Comparison of ENCODE assay signal across 15 cellular contexts in the genomic region with DNA sequence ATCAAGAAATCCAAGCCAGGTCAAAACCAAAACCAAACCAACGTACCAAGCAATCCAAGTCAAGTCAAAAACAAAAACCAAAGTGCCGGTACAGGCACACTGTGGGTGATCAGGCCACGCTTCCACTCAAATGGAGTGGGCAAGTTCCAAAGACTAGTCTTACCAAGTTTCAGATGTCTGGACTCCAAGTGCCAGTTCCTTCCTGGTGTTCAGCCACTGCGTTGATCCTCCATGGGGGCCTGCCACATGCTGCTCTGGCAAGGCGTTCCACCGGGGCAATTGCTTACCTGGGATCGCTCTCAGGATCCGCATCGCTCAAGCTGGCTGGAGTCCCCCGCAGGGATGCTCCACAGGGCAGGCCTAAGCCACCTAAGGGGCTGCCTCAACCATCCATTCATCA. TPM values are rescaled to one million over a fixed set of nuclear protein-coding genes. Genes with fewer than 3 reads are reported as not detected.
DNase-seq lines count a peak whose midpoint lies in the region; ATAC-seq and TF ChIP-seq lines count a peak whose summit lies in the region.
"Not testable (repeated sequence)": the region's sequence is repeated elsewhere in the genome, so short reads cannot be mapped to it uniquely, and the experiment has no call there.
"Had no signal": no experiment of that assay in that cellular context is flagged by ENCODE, and none has a peak within 500 bp of the region (broad histone marks: within the 10 kb centered on the region; RNA-seq: fewer than 3 reads in every experiment).

No MANE protein-coding gene starts in this region.

- H3K27ac Mint-ChIP-seq in CD4-positive, alpha-beta T cell, result not testable (repeated sequence)
- peak overlapping the region; percentile 73 for H3K27ac Mint-ChIP-seq in activated B cell treated with CpG ODN at 0.5 μM for 24 hours
- H3K27ac Mint-ChIP-seq in activated naive CD4-positive, alpha-beta T cell treated with anti-CD3 and anti-CD28 coated beads, Interleukin-2, amount 50 U/mL, for 24 hours, result peak overlapping the region; percentile 24
- peak overlapping the region; percentile 87 for H3K27ac Mint-ChIP-seq in dendritic cell treated with granulocyte-macrophage colony-stimulating factor and Interleukin-4, amounts not matched to agents 40 ng/mL and 50 ng/mL, for 4 days
- peak overlapping the region; percentile 70 for H3K27ac Mint-ChIP-seq in memory B cell
- peak overlapping the region; percentile 88 for H3K27ac Mint-ChIP-seq in stimulated activated memory B cell treated with anti-CD40 and anti-IgM and Interleukin-4, amounts not matched to agents 10 μg/mL and 1 μg/mL and 100 μg/mL, for 72 hours

- peak overlapping the region; percentile 65 for H3K4me3 Mint-ChIP-seq in CD4-positive, alpha-beta T cell
- not testable (repeated sequence) for H3K4me3 Mint-ChIP-seq in activated B cell treated with CpG ODN at 0.5 μM for 24 hours; dendritic cell treated with granulocyte-macrophage colony-stimulating factor and Interleukin-4, amounts not matched to agents 40 ng/mL and 50 ng/mL, for 4 days; memory B cell; stimulated activated memory B cell treated with anti-CD40 and anti-IgM and Interleukin-4, amounts not matched to agents 10 μg/mL and 1 μg/mL and 100 μg/mL, for 72 hours
- peak overlapping the region; percentile 49 for H3K4me3 Mint-ChIP-seq in activated naive CD4-positive, alpha-beta T cell treated with anti-CD3 and anti-CD28 coated beads, Interleukin-2, amount 50 U/mL, for 24 hours

- POLR2A ChIA-PET in CD4-positive, alpha-beta T cell (lab: Charles Lee), result interaction anchor here (2.7 kb wide), 1 partner anchor 22 kb away, joined by 16 read pairs; a partner anchor contains a TSS
- POLR2A ChIA-PET in activated B cell treated with CpG ODN at 0.5 μM for 24 hours (lab: Charles Lee), result not testable (repeated sequence)

- not testable (repeated sequence) for H3K9me3 Mint-ChIP-seq in CD4-positive, alpha-beta T cell; activated B cell treated with CpG ODN at 0.5 μM for 24 hours; activated naive CD4-positive, alpha-beta T cell treated with anti-CD3 and anti-CD28 coated beads, Interleukin-2, amount 50 U/mL, for 24 hours; dendritic cell treated with granulocyte-macrophage colony-stimulating factor and Interleukin-4, amounts not matched to agents 40 ng/mL and 50 ng/mL, for 4 days; memory B cell; stimulated activated memory B cell treated with anti-CD40 and anti-IgM and Interleukin-4, amounts not matched to agents 10 μg/mL and 1 μg/mL and 100 μg/mL, for 72 hours

- not testable (repeated sequence) for TF ChIP-seq CTCF in CD4-positive, alpha-beta T cell (IDR thresholded peaks at IDR 0.05); activated B cell treated with CpG ODN at 0.5 μM for 24 hours (IDR thresholded peaks at IDR 0.05)

- not testable (repeated sequence) for ATAC-seq in CD4-positive, alpha-beta T cell (ENCODE audit: poor library complexity); activated B cell treated with CpG ODN at 0.5 μM for 24 hours (ENCODE audit: low read depth); memory B cell (ENCODE audit: low read depth); stimulated activated memory B cell treated with anti-CD40 and anti-IgM and Interleukin-4, amounts not matched to agents 10 μg/mL and 1 μg/mL and 100 μg/mL, for 72 hours

- not testable (repeated sequence) for H3K36me3 Mint-ChIP-seq in CD4-positive, alpha-beta T cell (ENCODE audit: low read depth); activated B cell treated with CpG ODN at 0.5 μM for 24 hours (ENCODE audit: low read depth); activated naive CD4-positive, alpha-beta T cell treated with anti-CD3 and anti-CD28 coated beads, Interleukin-2, amount 50 U/mL, for 24 hours; dendritic cell treated with granulocyte-macrophage colony-stimulating factor and Interleukin-4, amounts not matched to agents 40 ng/mL and 50 ng/mL, for 4 days (ENCODE audit: low read depth); memory B cell; stimulated activated memory B cell treated with anti-CD40 and anti-IgM and Interleukin-4, amounts not matched to agents 10 μg/mL and 1 μg/mL and 100 μg/mL, for 72 hours

- not testable (repeated sequence) for H3K9me3 ChIP-seq in CD4-positive, alpha-beta T cell (ENCODE audit: control insufficient read depth, low read length)

- not testable (repeated sequence) for H3K27me3 Mint-ChIP-seq in CD4-positive, alpha-beta T cell; activated B cell treated with CpG ODN at 0.5 μM for 24 hours; activated naive CD4-positive, alpha-beta T cell treated with anti-CD3 and anti-CD28 coated beads, Interleukin-2, amount 50 U/mL, for 24 hours; dendritic cell treated with granulocyte-macrophage colony-stimulating factor and Interleukin-4, amounts not matched to agents 40 ng/mL and 50 ng/mL, for 4 days; memory B cell; stimulated activated memory B cell treated with anti-CD40 and anti-IgM and Interleukin-4, amounts not matched to agents 10 μg/mL and 1 μg/mL and 100 μg/mL, for 72 hours

- not testable (repeated sequence) for H3K27ac ChIP-seq in CD4-positive, alpha-beta T cell (ENCODE audit: low read depth, low read length)

- CTCF ChIA-PET in CD4-positive, alpha-beta T cell (lab: Charles Lee), result not testable (repeated sequence)
- CTCF ChIA-PET in activated B cell treated with CpG ODN at 0.5 μM for 24 hours (lab: Charles Lee), result interaction anchor here (3.6 kb wide), 1 partner anchor 22 kb away, joined by 29 read pairs; a partner anchor contains a TSS

- H3K27me3 ChIP-seq in CD4-positive, alpha-beta T cell (ENCODE audit: control insufficient read depth, insufficient read depth, low read length), result not testable (repeated sequence)

- intact Hi-C loops in CD4-positive, alpha-beta T cell (cut with DNase I, micrococcal nuclease); activated B cell treated with CpG ODN at 0.5 μM for 24 hours (cut with micrococcal nuclease); dendritic cell treated with granulocyte-macrophage colony-stimulating factor and Interleukin-4, amounts not matched to agents 40 ng/mL and 50 ng/mL, for 4 days (cut with micrococcal nuclease): not testable (repeated sequence)

- not testable (repeated sequence) for DNase-seq in CD4-positive, alpha-beta T cell; activated B cell treated with CpG ODN at 0.5 μM for 24 hours; memory B cell (ENCODE audit: low spot score in 2 of 2)

- peaks cover 19% of the 10 kb centered on the region for H3K4me1 Mint-ChIP-seq in CD4-positive, alpha-beta T cell (ENCODE audit: low read depth)
- H3K4me1 Mint-ChIP-seq in activated B cell treated with CpG ODN at 0.5 μM for 24 hours, result peaks cover 28% of the 10 kb centered on the region
- peaks cover 14% of the 10 kb centered on the region for H3K4me1 Mint-ChIP-seq in activated naive CD4-positive, alpha-beta T cell treated with anti-CD3 and anti-CD28 coated beads, Interleukin-2, amount 50 U/mL, for 24 hours
- peaks cover 40% of the 10 kb centered on the region for H3K4me1 Mint-ChIP-seq in dendritic cell treated with granulocyte-macrophage colony-stimulating factor and Interleukin-4, amounts not matched to agents 40 ng/mL and 50 ng/mL, for 4 days (ENCODE audit: low read depth)
- H3K4me1 Mint-ChIP-seq in memory B cell, result peaks cover 12% of the 10 kb centered on the region
- peaks cover 40% of the 10 kb centered on the region for H3K4me1 Mint-ChIP-seq in stimulated activated memory B cell treated with anti-CD40 and anti-IgM and Interleukin-4, amounts not matched to agents 10 μg/mL and 1 μg/mL and 100 μg/mL, for 72 hours

RNA-seq across cellular contexts. Expression of a gene that starts 6.4 kb away (rescaled TPM):
- total RNA-seq in CD4-positive, alpha-beta T cell, result 10 to 100 TPM; 11.9 to 13.9 TPM
- total RNA-seq in activated B cell treated with CpG ODN at 0.5 μM for 24 hours, result 16.4 and 17.9 TPM in 2 replicates

RNA-seq across cellular contexts. Expression of a gene that starts 22.3 kb away (rescaled TPM):
- total RNA-seq in CD4-positive, alpha-beta T cell, result 10 to 100 TPM; 45.1 to 51.5 TPM
- total RNA-seq in activated B cell treated with CpG ODN at 0.5 μM for 24 hours, result 41.8 and 42.0 TPM in 2 replicates

RNA-seq across cellular contexts. Expression of a gene that starts 46.5 kb away (rescaled TPM):
- total RNA-seq in CD4-positive, alpha-beta T cell, result under 1 TPM; 0.36 to 0.92 TPM
- 3.1 and 3.6 TPM in 2 replicates for total RNA-seq in activated B cell treated with CpG ODN at 0.5 μM for 24 hours

RNA-seq across cellular contexts. Expression of a gene that starts 46.6 kb away (rescaled TPM):
- 10 to 100 TPM; 13.7 to 14.8 TPM for total RNA-seq in CD4-positive, alpha-beta T cell
- 45.0 and 49.2 TPM in 2 replicates for total RNA-seq in activated B cell treated with CpG ODN at 0.5 μM for 24 hours

RNA-seq across cellular contexts. Expression of a gene that starts 49.1 kb away (rescaled TPM):
- not detected for total RNA-seq in CD4-positive, alpha-beta T cell
- total RNA-seq in activated B cell treated with CpG ODN at 0.5 μM for 24 hours, result 0.34 and 0.42 TPM in 2 replicates
- total RNA-seq: A172; A673; Calu3; CD4-positive, alpha-beta memory T cell; Daoy; G401; GM23338; H4; HFFc6 had no signal
